1 cellular context compared by ENCODE assay signal in the genomic region with DNA sequence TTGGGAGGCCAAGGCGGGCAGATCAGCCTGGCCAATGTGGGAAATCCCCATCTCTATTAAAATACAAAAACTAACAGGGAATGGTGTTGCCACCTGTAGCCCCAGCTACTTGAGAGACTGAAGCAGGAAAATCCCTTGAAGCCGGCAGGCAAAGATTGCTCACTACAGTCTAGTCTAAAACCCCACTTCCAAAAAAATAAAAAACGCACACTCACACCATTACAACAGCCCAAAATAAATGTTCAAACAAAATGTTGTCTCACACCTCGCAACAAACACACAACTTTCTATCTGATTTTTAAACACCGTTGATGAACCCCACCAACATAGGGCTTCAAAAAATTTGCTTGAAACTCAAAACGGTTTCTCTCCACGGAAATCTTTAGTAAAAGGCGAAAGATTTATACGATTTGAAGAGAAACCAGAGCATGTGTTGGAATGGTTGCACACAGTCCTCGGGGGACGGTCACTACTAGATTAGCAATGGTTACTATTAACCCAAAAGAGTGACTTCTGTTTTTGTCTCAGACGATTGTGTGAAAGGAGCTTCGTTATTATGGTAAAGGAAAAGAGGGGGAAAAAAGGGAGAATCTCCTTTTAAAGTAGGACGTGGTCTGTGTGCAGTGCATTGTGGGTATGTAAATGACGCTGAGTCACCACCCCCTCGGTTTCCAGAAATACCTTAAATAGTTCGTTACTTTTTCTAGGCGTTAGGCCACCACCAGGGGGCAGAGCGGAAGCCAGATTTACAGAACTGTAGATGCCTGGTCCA.
TF ChIP-seq lines count a peak whose summit lies in the region.

RNU5D-1 (minus strand) TSS at position 430 of the 772 bp plus-strand sequence.

TF ChIP-seq in K562, 482 proteins besides CTCF, POLR2A, EP300 and RAD21 (continued from another document):
- TF ChIP-seq, protein P1, sequence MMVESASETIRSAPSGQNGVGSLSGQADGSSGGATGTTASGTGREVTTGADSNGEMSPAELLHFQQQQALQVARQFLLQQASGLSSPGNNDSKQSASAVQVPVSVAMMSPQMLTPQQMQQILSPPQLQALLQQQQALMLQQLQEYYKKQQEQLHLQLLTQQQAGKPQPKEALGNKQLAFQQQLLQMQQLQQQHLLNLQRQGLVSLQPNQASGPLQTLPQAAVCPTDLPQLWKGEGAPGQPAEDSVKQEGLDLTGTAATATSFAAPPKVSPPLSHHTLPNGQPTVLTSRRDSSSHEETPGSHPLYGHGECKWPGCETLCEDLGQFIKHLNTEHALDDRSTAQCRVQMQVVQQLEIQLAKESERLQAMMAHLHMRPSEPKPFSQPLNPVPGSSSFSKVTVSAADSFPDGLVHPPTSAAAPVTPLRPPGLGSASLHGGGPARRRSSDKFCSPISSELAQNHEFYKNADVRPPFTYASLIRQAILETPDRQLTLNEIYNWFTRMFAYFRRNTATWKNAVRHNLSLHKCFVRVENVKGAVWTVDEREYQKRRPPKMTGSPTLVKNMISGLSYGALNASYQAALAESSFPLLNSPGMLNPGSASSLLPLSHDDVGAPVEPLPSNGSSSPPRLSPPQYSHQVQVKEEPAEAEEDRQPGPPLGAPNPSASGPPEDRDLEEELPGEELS (CRISPR knock-in tag; IDR thresholded peaks at IDR 0.05; ENCODE audit: borderline replicate concordance) = no peak
- TF ChIP-seq ZNF347 (CRISPR knock-in tag; IDR thresholded peaks at IDR 0.05; ENCODE audit: low read depth) (peak; percentile 93), SP2 (IDR thresholded peaks at IDR 0.05; ENCODE audit: extremely low read depth, low read depth, low read length, poor library complexity, severe bottlenecking) (no peak), DACH1 (IDR thresholded peaks at IDR 0.05; ENCODE audit: partially characterized antibody) (peak; percentile 54), ZFP30 (CRISPR knock-in tag; IDR thresholded peaks at IDR 0.05; ENCODE audit: borderline replicate concordance) (peak; percentile 92; the same call in 1 of the 2 replicates), CBX3 (IDR thresholded peaks at IDR 0.05; ENCODE audit: borderline replicate concordance in 1 of 2, low read length in 2 of 2) (peak in 1 of 2 experiments; percentile 86; a peak in 1 of 3 replicates)
TF ChIP-seq in K562: peak in this region for 344.
